In the genomic region with DNA sequence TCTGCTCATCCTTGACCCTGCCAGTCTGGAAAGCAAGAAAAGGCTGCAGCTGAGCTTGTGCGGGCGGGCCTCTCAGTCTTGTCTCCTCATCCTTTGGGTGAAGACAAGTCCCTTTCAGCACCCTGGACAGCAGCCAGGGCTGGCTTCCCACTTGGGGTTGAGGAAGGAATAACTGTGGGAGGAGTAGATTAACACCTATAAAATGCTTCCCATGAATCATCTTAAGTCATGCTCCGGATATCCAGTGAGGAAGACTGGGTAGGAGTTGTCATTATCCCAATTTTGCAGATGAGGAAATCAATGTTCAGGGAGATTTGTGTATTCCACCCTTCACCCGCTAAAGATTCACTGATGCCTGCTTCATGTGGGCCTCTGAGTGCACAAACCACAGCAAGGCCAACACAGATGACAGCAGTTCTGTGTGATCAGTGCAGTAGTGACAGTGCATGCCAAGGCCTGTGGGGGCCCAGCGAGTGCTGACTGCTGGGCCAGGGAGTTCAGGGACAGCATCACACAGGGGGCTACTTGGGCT, we compare ENCODE assay signal across 8 cellular contexts. TPM values are rescaled to one million over a fixed set of nuclear protein-coding genes. Genes with fewer than 3 reads are reported as not detected.
DNase-seq lines count a peak whose midpoint lies in the region; ATAC-seq and TF ChIP-seq lines count a peak whose summit lies in the region.

No MANE protein-coding gene starts in this region.

- intact Hi-C loops in lower lobe of right lung (cut with DNase I): no loop called here

- H3K9me3 ChIP-seq in SJCRH30 (replicated peaks): no peaks in the 10 kb centered on the region
- no peaks in the 10 kb centered on the region for H3K9me3 ChIP-seq in lower lobe of right lung

- H3K27ac ChIP-seq in SJCRH30 (no peak overlapping the region), caudate nucleus (ENCODE audit: low read depth, low read length) (no peak overlapping the region), lower lobe of right lung (no peak overlapping the region)

- peak; percentile 67 for DNase-seq in HFFc6
- peak; percentile 84 to 89 for DNase-seq in SJCRH30
- DNase-seq in caudate nucleus (lab: John Stamatoyannopoulos, UW): peak in 34 of 61 donors; percentile 9 to 71 (median 36)
- peak; percentile 72 for DNase-seq in lower lobe of right lung
- DNase-seq in cortex of kidney (lab: John Stamatoyannopoulos, UW): no peak
- DNase-seq in NCI-H82 treated with DMSO at 0.1 percent for 48 hours (lab: John Stamatoyannopoulos, UW; ENCODE audit: unreplicated experiment): no peak
- no peak for DNase-seq in cerebellar nuclear complex (lab: John Stamatoyannopoulos, UW)

- H3K4me1 Mint-ChIP-seq in HFFc6 (ENCODE audit: low read depth): peaks cover 7% of the 10 kb centered on the region; the same call in 1 of the 2 replicates

- peaks cover 2% of the 10 kb centered on the region for H3K27me3 ChIP-seq in SJCRH30
- H3K27me3 ChIP-seq in lower lobe of right lung (ENCODE audit: low read depth): peaks cover 28% of the 10 kb centered on the region

- ATAC-seq in lower lobe of right lung (no peak), GM19023 (IDR thresholded peaks at IDR 0.05; ENCODE audit: unreplicated experiment) (no peak)

- H3K4me3 Mint-ChIP-seq in HFFc6: no peak overlapping the region

- no peaks in the 10 kb centered on the region for H3K36me3 Mint-ChIP-seq in HFFc6 (ENCODE audit: low read depth)

- H3K27ac Mint-ChIP-seq in HFFc6: no peak overlapping the region

- H3K27me3 Mint-ChIP-seq in HFFc6 (ENCODE audit: insufficient read depth): peaks cover 25% of the 10 kb centered on the region

- H3K36me3 ChIP-seq in SJCRH30 (no peaks in the 10 kb centered on the region), lower lobe of right lung (no peaks in the 10 kb centered on the region)

- H3K4me3 ChIP-seq in SJCRH30 (no peak overlapping the region), lower lobe of right lung (no peak overlapping the region)

- H3K4me1 ChIP-seq in SJCRH30 (no peaks in the 10 kb centered on the region), lower lobe of right lung (no peaks in the 10 kb centered on the region)

- no peaks in the 10 kb centered on the region for H3K9me3 Mint-ChIP-seq in HFFc6

- TF ChIP-seq CTCF in HFFc6 (IDR thresholded peaks at IDR 0.05) (no peak), lower lobe of right lung (IDR thresholded peaks at IDR 0.05) (no peak)

RNA-seq across cellular contexts. Expression of a gene that starts 20.1 kb away (rescaled TPM):
- 100 to 1,000 TPM in 1 of 6 experiments, 10 to 100 TPM in 5; 74.1 to 100 (median 87.6) TPM for total RNA-seq in HFFc6 (2021; fragmentation: NEBNext Ultra II Directional; extraction: Animal tissue kit (Norgen Biotek cat#: 25700))
- total RNA-seq in SJCRH30 (2014; rRNA removed; shearing (Covaris generic)): 2.6 and 2.7 TPM in 2 replicates
- 11.8 TPM for total RNA-seq in lower lobe of right lung

RNA-seq across cellular contexts. Expression of a gene that starts 40.2 kb away (rescaled TPM):
- 1 to 10 TPM; 4.9 to 8.8 (median 6.4) TPM for total RNA-seq in HFFc6 (2021; fragmentation: NEBNext Ultra II Directional; extraction: Animal tissue kit (Norgen Biotek cat#: 25700))
- 0.73 and 1.1 TPM in 2 replicates for total RNA-seq in SJCRH30 (2014; rRNA removed; shearing (Covaris generic))
- total RNA-seq in lower lobe of right lung: 1.1 TPM

Comparison
In these comparisons a context has a peak if more than half of its experiments do, and no peak if none do; other contexts are left out.
1. DNase-seq: peak in HFFc6 (single experiment), SJCRH30 (2 of 2), caudate nucleus (34 of 61) and lower lobe of right lung (single experiment); none in cortex of kidney (single experiment), NCI-H82 treated with DMSO at 0.1 percent for 48 hours (single experiment) and cerebellar nuclear complex (0 of 2).